ENCODE assay signal across 21 cellular contexts in genomic region chr10:108801775-108802516, GRCh38.
DNase-seq lines count a peak whose midpoint lies in the region; ATAC-seq and TF ChIP-seq lines count a peak whose summit lies in the region.
"Had no signal": no experiment of that assay in that cellular context is flagged by ENCODE, and none has a peak within 500 bp of the region (broad histone marks: within the 10 kb centered on the region; RNA-seq: fewer than 3 reads in every experiment).

No MANE protein-coding gene starts in this region.

- no peak for TF ChIP-seq CTCF in fibroblast of the aortic adventitia (IDR thresholded peaks at IDR 0.05; ENCODE audit: insufficient read depth, low read length)
- no peak for TF ChIP-seq CTCF in BE2C (IDR thresholded peaks at IDR 0.05; ENCODE audit: low read depth, low read length)
- no peak for TF ChIP-seq CTCF in lower lobe of right lung (IDR thresholded peaks at IDR 0.05)

- H3K4me3 ChIP-seq in fibroblast of the aortic adventitia (ENCODE audit: low read depth, low read length) (no peak overlapping the region), BE2C (ENCODE audit: low read depth, low read length) (no peak overlapping the region), lower lobe of right lung (no peak overlapping the region)
- H3K4me3 ChIP-seq: PC-9, tibial artery had no signal

- H3K4me1 ChIP-seq in BE2C: no peaks in the 10 kb centered on the region
- no peaks in the 10 kb centered on the region for H3K4me1 ChIP-seq in lower lobe of right lung
- H3K4me1 ChIP-seq: tibial artery had no signal

- H3K9me3 ChIP-seq in BE2C (no peaks in the 10 kb centered on the region), lower lobe of right lung (no peaks in the 10 kb centered on the region)
- H3K9me3 ChIP-seq: tibial artery had no signal

- no peak overlapping the region for H3K27ac ChIP-seq in lower lobe of right lung
- H3K27ac ChIP-seq: PC-9, tibial artery had no signal

- no peak for ATAC-seq in lower lobe of right lung
- ATAC-seq: activated CD8-positive, alpha-beta T cell treated with anti-CD3 and anti-CD28 coated beads for 36 hours had no signal

- H3K27me3 ChIP-seq in BE2C: no peaks in the 10 kb centered on the region
- no peaks in the 10 kb centered on the region for H3K27me3 ChIP-seq in lower lobe of right lung (ENCODE audit: low read depth)
- H3K27me3 ChIP-seq: tibial artery had no signal

- intact Hi-C loops in lower lobe of right lung (cut with DNase I): no loop called here

- no peaks in the 10 kb centered on the region for H3K36me3 ChIP-seq in BE2C
- no peaks in the 10 kb centered on the region for H3K36me3 ChIP-seq in lower lobe of right lung
- H3K36me3 ChIP-seq: tibial artery had no signal

- peak; percentile 3 for DNase-seq in H4 (ENCODE audit: low spot score)
- peak; percentile 85 for DNase-seq in amniotic epithelial cell (ENCODE audit: low read depth)
- DNase-seq in fibroblast of the aortic adventitia (ENCODE audit: low read depth): peak; percentile 69
- DNase-seq in stromal cell of bone marrow (ENCODE audit: low read depth): peak; percentile 24
- DNase-seq in BE2C: no peak
- no peak for DNase-seq in lower lobe of right lung
- no peak for DNase-seq in HK-2 (ENCODE audit: unreplicated experiment)
- DNase-seq: activated CD4-positive, CD25-positive, alpha-beta regulatory T cell; activated CD8-positive, alpha-beta T cell treated with anti-CD3 and anti-CD28 coated beads for 36 hours; activated naive CD4-positive, alpha-beta T cell treated with anti-CD3 and anti-CD28 coated beads, Interleukin-2, amount 50 U/mL, for 16 hours; activated T-cell treated with anti-CD3 and anti-CD28 coated beads, Interleukin-2, amount 50 U/mL, for 1 hour; erythroblast; GF-D8; H9; MV-4-11; NCI-H187 treated with DMSO at 0.1 percent for 48 hours; NCI-H226; PC-9; stimulated activated CD4-positive, alpha-beta T cell treated with anti-CD3 and anti-CD28 coated beads, Interleukin-2, amount 100 ng/mL, for 24 hours; stimulated activated naive CD4-positive, alpha-beta T cell treated with Interleukin-2 at 50 U/mL for 16 hours; tibial artery had no signal

Comparison
In these comparisons a context has a peak if more than half of its experiments do, and no peak if none do; other contexts are left out.
1. DNase-seq: peak in H4 (single experiment), amniotic epithelial cell (single experiment), fibroblast of the aortic adventitia (single experiment) and stromal cell of bone marrow (single experiment); none in BE2C (single experiment), lower lobe of right lung (single experiment) and HK-2 (single experiment).